Comparison of ENCODE assay signal across 1 cellular context in the genomic region with DNA sequence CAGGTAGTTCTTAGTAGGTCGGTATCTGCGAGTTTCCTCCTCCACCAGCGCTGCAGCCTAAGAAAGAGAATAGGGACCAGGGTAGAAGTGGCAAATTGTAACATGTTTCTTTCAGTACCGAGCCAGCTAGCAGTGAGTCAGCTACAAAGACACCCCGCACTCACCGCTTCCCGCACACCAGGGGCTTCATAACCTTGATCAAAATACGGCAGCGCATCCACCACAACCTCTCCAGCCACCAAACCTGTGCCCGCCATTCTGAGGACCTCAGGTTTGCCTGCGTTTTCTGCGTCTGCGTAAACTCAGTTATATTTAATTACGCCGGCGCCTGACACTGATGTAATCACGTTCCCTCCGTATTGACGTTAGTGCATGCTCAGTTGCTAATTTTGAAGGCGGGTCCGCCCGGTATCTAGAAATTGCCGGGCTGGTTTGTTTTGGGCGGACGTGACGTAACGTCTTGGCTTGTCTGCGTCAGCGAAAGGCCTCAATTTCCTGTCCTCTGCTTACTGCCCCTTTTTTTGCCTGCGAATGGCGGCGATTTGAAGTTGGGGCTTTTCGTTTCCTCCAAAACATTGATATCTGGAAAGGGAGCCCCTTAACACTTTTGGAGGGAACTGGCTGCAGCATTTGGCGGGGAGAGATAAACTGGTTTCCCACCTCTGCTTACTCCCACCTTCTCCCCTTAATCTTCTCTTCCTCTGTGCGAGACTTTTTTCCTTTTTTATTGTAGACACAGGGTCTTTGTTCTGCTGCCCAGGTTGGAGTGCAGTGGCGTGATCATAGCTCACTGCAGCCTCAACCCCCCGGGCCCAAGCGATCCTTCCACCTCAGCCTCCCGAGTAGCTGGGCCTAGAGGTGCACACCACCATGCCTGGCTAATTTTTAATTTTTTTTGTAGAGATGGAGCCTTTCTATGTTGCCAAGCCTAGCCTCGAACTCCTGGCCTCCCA.
A peak's percentile ranks its signal among the peaks of the same experiment; 100 is the strongest.
TF ChIP-seq lines count a peak whose summit lies in the region.

TSS of gene BCAS2 (minus strand) at position 281 of the 953 bp plus-strand sequence. CDS start at position 257, 24 bp downstream.

TF ChIP-seq in K562, 482 proteins besides CTCF, POLR2A, EP300 and RAD21 (continued from another document and continues in another):
- no peak for TF ChIP-seq DLX4 (CRISPR knock-in tag; IDR thresholded peaks at IDR 0.05)
- TF ChIP-seq HMG20A (CRISPR knock-in tag; conservative IDR thresholded peaks at IDR 0.05), result no peak
- TF ChIP-seq ZNF696 (CRISPR knock-in tag; conservative IDR thresholded peaks at IDR 0.05), result no peak
- peak; percentile 82; the same call in 1 of the 2 replicates for TF ChIP-seq DMBX1 (CRISPR knock-in tag; IDR thresholded peaks at IDR 0.05; ENCODE audit: borderline replicate concordance)
- peak; percentile 46 to 52; a peak in 1 of 4 replicates for TF ChIP-seq MAZ (CRISPR knock-in tag; conservative IDR thresholded peaks at IDR 0.05 in 1 of 2, IDR thresholded peaks at IDR 0.05 in 1 of 2)
- peak; percentile 96 for TF ChIP-seq MTA1 (IDR thresholded peaks at IDR 0.05; ENCODE audit: borderline replicate concordance)
- TF ChIP-seq, protein P1, sequence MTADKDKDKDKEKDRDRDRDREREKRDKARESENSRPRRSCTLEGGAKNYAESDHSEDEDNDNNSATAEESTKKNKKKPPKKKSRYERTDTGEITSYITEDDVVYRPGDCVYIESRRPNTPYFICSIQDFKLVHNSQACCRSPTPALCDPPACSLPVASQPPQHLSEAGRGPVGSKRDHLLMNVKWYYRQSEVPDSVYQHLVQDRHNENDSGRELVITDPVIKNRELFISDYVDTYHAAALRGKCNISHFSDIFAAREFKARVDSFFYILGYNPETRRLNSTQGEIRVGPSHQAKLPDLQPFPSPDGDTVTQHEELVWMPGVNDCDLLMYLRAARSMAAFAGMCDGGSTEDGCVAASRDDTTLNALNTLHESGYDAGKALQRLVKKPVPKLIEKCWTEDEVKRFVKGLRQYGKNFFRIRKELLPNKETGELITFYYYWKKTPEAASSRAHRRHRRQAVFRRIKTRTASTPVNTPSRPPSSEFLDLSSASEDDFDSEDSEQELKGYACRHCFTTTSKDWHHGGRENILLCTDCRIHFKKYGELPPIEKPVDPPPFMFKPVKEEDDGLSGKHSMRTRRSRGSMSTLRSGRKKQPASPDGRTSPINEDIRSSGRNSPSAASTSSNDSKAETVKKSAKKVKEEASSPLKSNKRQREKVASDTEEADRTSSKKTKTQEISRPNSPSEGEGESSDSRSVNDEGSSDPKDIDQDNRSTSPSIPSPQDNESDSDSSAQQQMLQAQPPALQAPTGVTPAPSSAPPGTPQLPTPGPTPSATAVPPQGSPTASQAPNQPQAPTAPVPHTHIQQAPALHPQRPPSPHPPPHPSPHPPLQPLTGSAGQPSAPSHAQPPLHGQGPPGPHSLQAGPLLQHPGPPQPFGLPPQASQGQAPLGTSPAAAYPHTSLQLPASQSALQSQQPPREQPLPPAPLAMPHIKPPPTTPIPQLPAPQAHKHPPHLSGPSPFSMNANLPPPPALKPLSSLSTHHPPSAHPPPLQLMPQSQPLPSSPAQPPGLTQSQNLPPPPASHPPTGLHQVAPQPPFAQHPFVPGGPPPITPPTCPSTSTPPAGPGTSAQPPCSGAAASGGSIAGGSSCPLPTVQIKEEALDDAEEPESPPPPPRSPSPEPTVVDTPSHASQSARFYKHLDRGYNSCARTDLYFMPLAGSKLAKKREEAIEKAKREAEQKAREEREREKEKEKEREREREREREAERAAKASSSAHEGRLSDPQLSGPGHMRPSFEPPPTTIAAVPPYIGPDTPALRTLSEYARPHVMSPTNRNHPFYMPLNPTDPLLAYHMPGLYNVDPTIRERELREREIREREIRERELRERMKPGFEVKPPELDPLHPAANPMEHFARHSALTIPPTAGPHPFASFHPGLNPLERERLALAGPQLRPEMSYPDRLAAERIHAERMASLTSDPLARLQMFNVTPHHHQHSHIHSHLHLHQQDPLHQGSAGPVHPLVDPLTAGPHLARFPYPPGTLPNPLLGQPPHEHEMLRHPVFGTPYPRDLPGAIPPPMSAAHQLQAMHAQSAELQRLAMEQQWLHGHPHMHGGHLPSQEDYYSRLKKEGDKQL (CRISPR knock-in tag; IDR thresholded peaks at IDR 0.05; ENCODE audit: borderline replicate concordance), result no peak
- no peak for TF ChIP-seq ZBTB8A (IDR thresholded peaks at IDR 0.05; ENCODE audit: partially characterized antibody)
- no peak for TF ChIP-seq ZNF398 (CRISPR knock-in tag; IDR thresholded peaks at IDR 0.05)
- TF ChIP-seq, protein P2, sequence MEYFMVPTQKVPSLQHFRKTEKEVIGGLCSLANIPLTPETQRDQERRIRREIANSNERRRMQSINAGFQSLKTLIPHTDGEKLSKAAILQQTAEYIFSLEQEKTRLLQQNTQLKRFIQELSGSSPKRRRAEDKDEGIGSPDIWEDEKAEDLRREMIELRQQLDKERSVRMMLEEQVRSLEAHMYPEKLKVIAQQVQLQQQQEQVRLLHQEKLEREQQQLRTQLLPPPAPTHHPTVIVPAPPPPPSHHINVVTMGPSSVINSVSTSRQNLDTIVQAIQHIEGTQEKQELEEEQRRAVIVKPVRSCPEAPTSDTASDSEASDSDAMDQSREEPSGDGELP (CRISPR knock-in tag; IDR thresholded peaks at IDR 0.05; ENCODE audit: borderline replicate concordance), result peak; percentile 53
- no peak for TF ChIP-seq KDM1A (IDR thresholded peaks at IDR 0.05)
- no peak for TF ChIP-seq NELFE (IDR thresholded peaks at IDR 0.05; ENCODE audit: insufficient read depth, insufficient read length)
- TF ChIP-seq SOX6 (IDR thresholded peaks at IDR 0.05), result no peak; the same call in 1 of the 2 replicates
- peak; percentile 1 for TF ChIP-seq ZFP36 (IDR thresholded peaks at IDR 0.05; ENCODE audit: low read depth, low read length, partially characterized antibody)
- TF ChIP-seq POLR2H (tag; IDR thresholded peaks at IDR 0.05; ENCODE audit: low read depth), result peak; percentile 93
- TF ChIP-seq PHTF2 (CRISPR knock-in tag; IDR thresholded peaks at IDR 0.05), result no peak
- TF ChIP-seq ETS2 (tag; IDR thresholded peaks at IDR 0.05; ENCODE audit: borderline replicate concordance, poor library complexity, severe bottlenecking), result no peak
- TF ChIP-seq HDGF (IDR thresholded peaks at IDR 0.05), result no peak
- no peak for TF ChIP-seq ZC3H4 (CRISPR knock-in tag; IDR thresholded peaks at IDR 0.05; ENCODE audit: borderline replicate concordance)
- TF ChIP-seq, protein P3, sequence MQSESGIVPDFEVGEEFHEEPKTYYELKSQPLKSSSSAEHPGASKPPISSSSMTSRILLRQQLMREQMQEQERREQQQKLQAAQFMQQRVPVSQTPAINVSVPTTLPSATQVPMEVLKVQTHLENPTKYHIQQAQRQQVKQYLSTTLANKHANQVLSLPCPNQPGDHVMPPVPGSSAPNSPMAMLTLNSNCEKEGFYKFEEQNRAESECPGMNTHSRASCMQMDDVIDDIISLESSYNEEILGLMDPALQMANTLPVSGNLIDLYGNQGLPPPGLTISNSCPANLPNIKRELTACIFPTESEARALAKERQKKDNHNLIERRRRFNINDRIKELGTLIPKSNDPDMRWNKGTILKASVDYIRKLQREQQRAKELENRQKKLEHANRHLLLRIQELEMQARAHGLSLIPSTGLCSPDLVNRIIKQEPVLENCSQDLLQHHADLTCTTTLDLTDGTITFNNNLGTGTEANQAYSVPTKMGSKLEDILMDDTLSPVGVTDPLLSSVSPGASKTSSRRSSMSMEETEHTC (IDR thresholded peaks at IDR 0.05), result no peak
- TF ChIP-seq JUNB (CRISPR knock-in tag; conservative IDR thresholded peaks at IDR 0.05), result no peak
- TF ChIP-seq SAFB (IDR thresholded peaks at IDR 0.05; ENCODE audit: borderline replicate concordance, low read depth, low read length), result no peak
- TF ChIP-seq, protein P4, sequence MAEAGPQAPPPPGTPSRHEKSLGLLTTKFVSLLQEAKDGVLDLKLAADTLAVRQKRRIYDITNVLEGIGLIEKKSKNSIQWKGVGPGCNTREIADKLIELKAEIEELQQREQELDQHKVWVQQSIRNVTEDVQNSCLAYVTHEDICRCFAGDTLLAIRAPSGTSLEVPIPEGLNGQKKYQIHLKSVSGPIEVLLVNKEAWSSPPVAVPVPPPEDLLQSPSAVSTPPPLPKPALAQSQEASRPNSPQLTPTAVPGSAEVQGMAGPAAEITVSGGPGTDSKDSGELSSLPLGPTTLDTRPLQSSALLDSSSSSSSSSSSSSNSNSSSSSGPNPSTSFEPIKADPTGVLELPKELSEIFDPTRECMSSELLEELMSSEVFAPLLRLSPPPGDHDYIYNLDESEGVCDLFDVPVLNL (CRISPR knock-in tag; IDR thresholded peaks at IDR 0.05; ENCODE audit: low read depth), result 0 out of 2 replicates have a peak, but pooled peaks have one; percentile 55
- peak; percentile 8; the same call in 1 of the 2 replicates for TF ChIP-seq ZNF57 (CRISPR knock-in tag; IDR thresholded peaks at IDR 0.05)
- TF ChIP-seq ETS1 (conservative IDR thresholded peaks at IDR 0.05; ENCODE audit: control insufficient read depth, low read depth, low read length), result peak; percentile 62; the same call in 1 of the 2 replicates
- peak; percentile 96 for TF ChIP-seq GABPB1 (CRISPR knock-in tag; IDR thresholded peaks at IDR 0.05)
- TF ChIP-seq SMAD1 (IDR thresholded peaks at IDR 0.05; ENCODE audit: low read depth, low read length, partially characterized antibody), result peak; percentile 21
- TF ChIP-seq CXXC5 (CRISPR knock-in tag; IDR thresholded peaks at IDR 0.05), result peak; percentile 91
- no peak for TF ChIP-seq SETDB1 (IDR thresholded peaks at IDR 0.05; ENCODE audit: low read length)
- TF ChIP-seq CSDE1 (IDR thresholded peaks at IDR 0.05), result peak in 1 of 2 experiments; percentile 73; a peak in 1 of 4 replicates
- TF ChIP-seq RBBP5 (IDR thresholded peaks at IDR 0.05; ENCODE audit: borderline replicate concordance, insufficient read depth, low read length, poor library complexity, severe bottlenecking), result peak; percentile 65
- TF ChIP-seq, protein P5, sequence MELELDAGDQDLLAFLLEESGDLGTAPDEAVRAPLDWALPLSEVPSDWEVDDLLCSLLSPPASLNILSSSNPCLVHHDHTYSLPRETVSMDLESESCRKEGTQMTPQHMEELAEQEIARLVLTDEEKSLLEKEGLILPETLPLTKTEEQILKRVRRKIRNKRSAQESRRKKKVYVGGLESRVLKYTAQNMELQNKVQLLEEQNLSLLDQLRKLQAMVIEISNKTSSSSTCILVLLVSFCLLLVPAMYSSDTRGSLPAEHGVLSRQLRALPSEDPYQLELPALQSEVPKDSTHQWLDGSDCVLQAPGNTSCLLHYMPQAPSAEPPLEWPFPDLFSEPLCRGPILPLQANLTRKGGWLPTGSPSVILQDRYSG (tag; conservative IDR thresholded peaks at IDR 0.05; ENCODE audit: low read depth), result peak; percentile 92
- no peak for TF ChIP-seq PRPF4 (IDR thresholded peaks at IDR 0.05; ENCODE audit: insufficient read depth, low read depth, low read length, poor library complexity, severe bottlenecking)
- TF ChIP-seq PURB (CRISPR knock-in tag; IDR thresholded peaks at IDR 0.05; ENCODE audit: low read depth), result no peak
- peak; percentile 98 for TF ChIP-seq POLR2AphosphoS5 (IDR thresholded peaks at IDR 0.05; ENCODE audit: control insufficient read depth, insufficient read depth, low read depth, low read length)
- TF ChIP-seq, protein P6, sequence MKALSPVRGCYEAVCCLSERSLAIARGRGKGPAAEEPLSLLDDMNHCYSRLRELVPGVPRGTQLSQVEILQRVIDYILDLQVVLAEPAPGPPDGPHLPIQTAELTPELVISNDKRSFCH (CRISPR knock-in tag; IDR thresholded peaks at IDR 0.05), result no peak
- TF ChIP-seq, protein P6 (tag; IDR thresholded peaks at IDR 0.05), result peak; percentile 32; the same call in 1 of the 2 replicates
- no peak; the same call in 1 of the 2 replicates for TF ChIP-seq ZNF263 (CRISPR knock-in tag; IDR thresholded peaks at IDR 0.05; ENCODE audit: borderline replicate concordance)
- peak; percentile 35; the same call in 1 of the 2 replicates for TF ChIP-seq MBD2 (IDR thresholded peaks at IDR 0.05; ENCODE audit: borderline replicate concordance, low read depth)
- TF ChIP-seq NR2C1 (IDR thresholded peaks at IDR 0.05), result peak; percentile 43; the same call in 1 of the 2 replicates
- peak; percentile 46; the same call in 1 of the 2 replicates for TF ChIP-seq NR2C1 (tag; IDR thresholded peaks at IDR 0.05)
- peak; percentile 80 for TF ChIP-seq TAF7 (tag; IDR thresholded peaks at IDR 0.05)
- TF ChIP-seq, protein P7, sequence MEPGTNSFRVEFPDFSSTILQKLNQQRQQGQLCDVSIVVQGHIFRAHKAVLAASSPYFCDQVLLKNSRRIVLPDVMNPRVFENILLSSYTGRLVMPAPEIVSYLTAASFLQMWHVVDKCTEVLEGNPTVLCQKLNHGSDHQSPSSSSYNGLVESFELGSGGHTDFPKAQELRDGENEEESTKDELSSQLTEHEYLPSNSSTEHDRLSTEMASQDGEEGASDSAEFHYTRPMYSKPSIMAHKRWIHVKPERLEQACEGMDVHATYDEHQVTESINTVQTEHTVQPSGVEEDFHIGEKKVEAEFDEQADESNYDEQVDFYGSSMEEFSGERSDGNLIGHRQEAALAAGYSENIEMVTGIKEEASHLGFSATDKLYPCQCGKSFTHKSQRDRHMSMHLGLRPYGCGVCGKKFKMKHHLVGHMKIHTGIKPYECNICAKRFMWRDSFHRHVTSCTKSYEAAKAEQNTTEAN (CRISPR knock-in tag; IDR thresholded peaks at IDR 0.05), result no peak
